8 cellular contexts compared by ENCODE assay signal in genomic region chr22:45009881-45010531, GRCh38. TPM values are rescaled to one million over a fixed set of nuclear protein-coding genes. Genes with fewer than 3 reads are reported as not detected.
DNase-seq lines count a peak whose midpoint lies in the region; ATAC-seq and TF ChIP-seq lines count a peak whose summit lies in the region.

PHF21B (minus strand) TSS chr22:45010005; CDS start chr22:45009549, 456 bp downstream.

- H3K4me3 ChIP-seq in adipocyte (ENCODE audit: low read length) (peak within 1 kb of the TSS; percentile 76), right atrium auricular region (peak within 1 kb of the TSS; percentile 65 to 68), sigmoid colon (peak within 1 kb of the TSS; percentile 32 to 58 (median 48))

- 1% methylated on average over 80 of the region's 80 CpGs for WGBS in sigmoid colon, 2 donors

- peak within 1 kb of the TSS; percentile 44 for H3K9ac ChIP-seq in adipocyte (ENCODE audit: low read length)

- ATAC-seq in GM21576 (IDR thresholded peaks at IDR 0.05; ENCODE audit: unreplicated experiment): no peak

- TF ChIP-seq POLR2A in sigmoid colon (IDR thresholded peaks at IDR 0.05): no peak

- no peak for TF ChIP-seq EP300 in sigmoid colon (IDR thresholded peaks at IDR 0.05)

- H3K4me1 ChIP-seq in adipocyte (ENCODE audit: control insufficient read depth, insufficient read depth, low read length): peaks cover 7% of the 10 kb centered on the region
- peaks cover 0 to 36% of the 10 kb centered on the region in 2 donors for H3K4me1 ChIP-seq in right atrium auricular region
- peaks cover 0 to 45% (median 41%) of the 10 kb centered on the region in 4 donors for H3K4me1 ChIP-seq in sigmoid colon

- peaks cover 14% of the 10 kb centered on the region for H3K9me3 ChIP-seq in adipocyte (ENCODE audit: control insufficient read depth, low read length)
- no peaks in the 10 kb centered on the region for H3K9me3 ChIP-seq in right atrium auricular region
- H3K9me3 ChIP-seq in sigmoid colon: no peaks in the 10 kb centered on the region

- peak within 1 kb of the TSS; percentile 76 to 79 for H3K27ac ChIP-seq in right atrium auricular region
- peak within 1 kb of the TSS in 1 of 4 donors; percentile 68 for H3K27ac ChIP-seq in sigmoid colon

- H3K36me3 ChIP-seq in adipocyte (ENCODE audit: control insufficient read depth, insufficient read depth, low read length, severe bottlenecking) (no peaks in the 10 kb centered on the region), right atrium auricular region (no peaks in the 10 kb centered on the region), sigmoid colon (no peaks in the 10 kb centered on the region)

- DNase-seq in DMS79 treated with DMSO at 0.1 percent for 48 hours (lab: John Stamatoyannopoulos, UW) (peak; percentile 25), DMS79 (lab: John Stamatoyannopoulos, UW) (no peak), NCI-H460 (ENCODE audit: extremely low read depth, low read depth) (peak; percentile 8), adipocyte (ENCODE audit: low read depth) (peak; percentile 64), right atrium auricular region (ENCODE audit: low spot score) (no peak), sigmoid colon (peak; percentile 70)
- no peak for DNase-seq in effector CD8-positive, alpha-beta T cell (lab: John Stamatoyannopoulos, UW)

- intact Hi-C loops in sigmoid colon (cut with DNase I): no loop called here

- TF ChIP-seq CTCF in right atrium auricular region (IDR thresholded peaks at IDR 0.05) (no peak), sigmoid colon (IDR thresholded peaks at IDR 0.05) (no peak)

- H3K27me3 ChIP-seq in adipocyte (replicated peaks; ENCODE audit: control insufficient read depth, insufficient read depth, low read length) (peaks cover 53% of the 10 kb centered on the region), right atrium auricular region (no peaks in the 10 kb centered on the region), sigmoid colon (peaks cover 33 to 94% (median 80%) of the 10 kb centered on the region in 3 donors)

RNA-seq across cellular contexts. Expression of gene PHF21B, which starts in this region (rescaled TPM):
- 0.12 TPM in 1 of 2 replicates, not detected in the other for total RNA-seq in NCI-H460 (2014; rRNA removed; shearing (Covaris generic))
- polyA plus RNA-seq in NCI-H460 (2014; cell fraction: nucleus; rRNA removed): 0.24 and 1.0 TPM in 2 replicates
- total RNA-seq in right atrium auricular region (1 to 10 TPM; 1.4 to 2.2 TPM), sigmoid colon (under 1 TPM in 2 of 4 donors, not detected in 2; 0.28 to 0.66 TPM)
- under 1 TPM in 1 of 3 donors, not detected in 2; 0.13 TPM for polyA plus RNA-seq in sigmoid colon

Comparison
In these comparisons a context has a peak if more than half of its experiments do, and no peak if none do; other contexts are left out.
1. DNase-seq: peak in DMS79 treated with DMSO at 0.1 percent for 48 hours (single experiment), NCI-H460 (single experiment) and adipocyte (single experiment); none in DMS79 (single experiment), right atrium auricular region (single experiment) and effector CD8-positive, alpha-beta T cell (single experiment).
2. Peak in DNase-seq and H3K4me3 ChIP-seq in sigmoid colon; RNA of the gene not detected or under 1 TPM.
3. Peak in every context shown above with its lines, with median percentiles within 50 percentile points of each other: H3K4me3 ChIP-seq.